1 cellular context compared by ENCODE assay signal in genomic region chr12:33514893-33515292, GRCh38.
TF ChIP-seq lines count a peak whose summit lies in the region.

No MANE protein-coding gene starts in this region.

TF ChIP-seq in H1, 55 proteins besides CTCF, POLR2A, EP300 and RAD21 (continued from another document):
- no peak for TF ChIP-seq CHD7 (IDR thresholded peaks at IDR 0.05; ENCODE audit: insufficient replicate concordance, low read length)
- no peak for TF ChIP-seq JUND (IDR thresholded peaks at IDR 0.05; ENCODE audit: low read length)
- TF ChIP-seq CREB1 (IDR thresholded peaks at IDR 0.05), result no peak
- TF ChIP-seq CHD1 (IDR thresholded peaks at IDR 0.05; ENCODE audit: low read depth, low read length), result no peak
- TF ChIP-seq POLR2AphosphoS5 (IDR thresholded peaks at IDR 0.05; ENCODE audit: low read depth, low read length), result no peak
- no peak for TF ChIP-seq TCF12 (IDR thresholded peaks at IDR 0.05; ENCODE audit: low read depth, low read length)
- TF ChIP-seq CTBP2 (IDR thresholded peaks at IDR 0.05; ENCODE audit: borderline replicate concordance, insufficient read depth, insufficient read length, low read length), result no peak
- no peak for TF ChIP-seq TBP (IDR thresholded peaks at IDR 0.05; ENCODE audit: low read depth, low read length)
- no peak for TF ChIP-seq ATF2 (IDR thresholded peaks at IDR 0.05; ENCODE audit: low read length)
- no peak for TF ChIP-seq TAF7 (optimal IDR thresholded peaks at IDR 0.05; ENCODE audit: borderline replicate concordance, low read depth, low read length)
- no peak for TF ChIP-seq EZH2 (IDR thresholded peaks at IDR 0.05; ENCODE audit: low read depth, low read length, severe bottlenecking)
